In genomic region chr1:172497230-172497629, GRCh38 we compare ENCODE assay signal across 10 cellular contexts. TPM values are rescaled to one million over a fixed set of nuclear protein-coding genes. Genes with fewer than 3 reads are reported as not detected.
DNase-seq lines count a peak whose midpoint lies in the region; ATAC-seq, FAIRE-seq and TF ChIP-seq lines count a peak whose summit lies in the region.
"Had no signal": no experiment of that assay in that cellular context is flagged by ENCODE, and none has a peak within 500 bp of the region (broad histone marks: within the 10 kb centered on the region; RNA-seq: fewer than 3 reads in every experiment).

No MANE protein-coding gene starts in this region.

- TF ChIP-seq RAD21 in K562 (CRISPR knock-in tag; conservative IDR thresholded peaks at IDR 0.05 in 1 of 2, IDR thresholded peaks at IDR 0.05 in 1 of 2): no peak

- H3K27ac ChIP-seq in K562 (ENCODE audit: extremely low read depth, low read depth, low read length): no peak overlapping the region
- H3K27ac ChIP-seq: KMS-11 had no signal

- FAIRE-seq in K562 (lab: Jason Lieb, UNC): no peak

- H4K20me1 ChIP-seq in K562 (replicated peaks; ENCODE audit: control insufficient read depth, insufficient read depth, low read length): no peaks in the 10 kb centered on the region

- no peaks in the 10 kb centered on the region for H3K27me3 ChIP-seq in K562 (ENCODE audit: control insufficient read depth in 2 of 2, insufficient read depth in 2 of 2, low read length in 2 of 2)

- intact Hi-C loops in K562 (cut with micrococcal nuclease): loop anchor here (5.0 kb wide), 1 partner anchor 45 kb away; no protein-coding TSS in a partner anchor

- TF ChIP-seq EP300 in K562 (IDR thresholded peaks at IDR 0.05; ENCODE audit: low read length): no peak

- no peaks in the 10 kb centered on the region for H3K36me3 ChIP-seq in K562 (ENCODE audit: control insufficient read depth, insufficient read depth, low read length)

- POLR2A ChIA-PET in K562 (lab: Yijun Ruan, JAX): interaction anchor here (0.7 to 1.5 kb wide), 6 partner anchors 10 to 266 kb away, joined by 3 to 6 read pairs (median 4); no protein-coding TSS in a partner anchor

- TF ChIP-seq CTCF in K562 (IDR thresholded peaks at IDR 0.05 in 2 of 3, conservative IDR thresholded peaks at IDR 0.05 in 1 of 3; ENCODE audit: insufficient read depth in 2 of 3, low read depth in 1 of 3, low read length in 3 of 3): no peak

- CTCF ChIA-PET in K562 (lab: Yijun Ruan, JAX; ENCODE audit: low intra/inter-chr PET ratio): no interaction called here

- 33% methylated on average over 5 of the region's 5 CpGs for WGBS in K562 (ENCODE audit: insufficient coverage, low coverage, missing lambda C conversion rate)

- DNase-seq in AG08395 (ENCODE audit: low spot score) (peak; percentile 53), HK-2 (ENCODE audit: unreplicated experiment) (peak; percentile 18), K562 (ENCODE audit: extremely low read depth in 1 of 4, low spot score in 3 of 4) (no peak), kidney glomerular epithelial cell (lab: John Stamatoyannopoulos, UW) (peak; percentile 81)
- no peak for DNase-seq in NK-92 treated with Interleukin-12 subunit alpha and Interleukin-12 subunit beta, amount 100 ng/mL, for 24 hours (lab: John Stamatoyannopoulos, UW)
- DNase-seq: activated gamma-delta T cell treated with Interleukin-2 at 50 U/mL for 16 hours had no signal

- no TSS peak for BruUV-seq in K562 (replicated peaks; lab: Mats Ljungman, UMichigan)

- in situ Hi-C loops in K562 (cut with MboI): no loop called here

- H3K9me3 ChIP-seq in K562 (replicated peaks; ENCODE audit: control insufficient read depth, insufficient read depth, low read depth, low read length): no peaks in the 10 kb centered on the region

- H3K79me2 ChIP-seq in K562 (ENCODE audit: control insufficient read depth, insufficient read depth, low read length): no peaks in the 10 kb centered on the region

- no peaks in the 10 kb centered on the region for H3K9me1 ChIP-seq in K562 (ENCODE audit: control insufficient read depth, insufficient read depth, low read length)

- no peak overlapping the region for H3K9ac ChIP-seq in K562 (ENCODE audit: insufficient read depth in 1 of 2, low read depth in 2 of 2, low read length in 2 of 2)
- H3K9ac ChIP-seq: KMS-11 had no signal

- no peak overlapping the region for H3K4me2 ChIP-seq in K562 (ENCODE audit: insufficient read depth, low read length)
- H3K4me2 ChIP-seq: KMS-11 had no signal

- no peak overlapping the region for H3K4me3 ChIP-seq in K562

- H2AFZ ChIP-seq in K562 (ENCODE audit: low read depth, low read length): peak overlapping the region; percentile 19; the same call in 1 of the 2 replicates

- H3K4me1 ChIP-seq in K562 (replicated peaks in 1 of 2; ENCODE audit: control insufficient read depth in 2 of 2, insufficient read depth in 2 of 2, low read length in 2 of 2): peaks cover 0 to 13% of the 10 kb centered on the region in 2 experiments; a peak in 3 of 5 replicates

- ATAC-seq in K562: no peak; the same call in 2 of the 3 replicates
- no peak for ATAC-seq in GM21786 (IDR thresholded peaks at IDR 0.05; ENCODE audit: unreplicated experiment)
- no peak for ATAC-seq in HG02642 (IDR thresholded peaks at IDR 0.05; ENCODE audit: poor library complexity, unreplicated experiment)
- ATAC-seq in GM18517 (IDR thresholded peaks at IDR 0.05; ENCODE audit: unreplicated experiment): no peak

- TF ChIP-seq POLR2A in K562 (conservative IDR thresholded peaks at IDR 0.05): no peak

TF ChIP-seq in K562, 482 proteins besides CTCF, POLR2A, EP300 and RAD21:
- no peak for TF ChIP-seq MTA3 (IDR thresholded peaks at IDR 0.05; ENCODE audit: borderline replicate concordance)
- TF ChIP-seq EGR1 (conservative IDR thresholded peaks at IDR 0.05): peak; percentile 32; the same call in 1 of the 2 replicates

RNA-seq across cellular contexts. Expression of gene SUCO, which starts 35.7 kb away (rescaled TPM):
- 40.3 and 147 TPM in 2 replicates for total RNA-seq in K562 (2011; cell fraction: chromatin; rRNA removed; ENCODE audit: low replicate concordance)
- total RNA-seq in K562 (2011; cell fraction: nucleolus; rRNA removed): 13.8 and 22.6 TPM in 2 replicates
- 55.4 and 77.5 TPM in 2 replicates for total RNA-seq in K562 (2011; cell fraction: nucleoplasm; rRNA removed)
- 9.1 and 9.4 TPM in 2 replicates for total RNA-seq in K562 (2014; rRNA removed)
- total RNA-seq in K562 (2014; rRNA removed; fragmentation: Illumina TruSeq; extraction: Trizol): 19.2 and 22.3 TPM in 2 replicates
- 18.8 and 20.6 TPM in 2 replicates for total RNA-seq in K562 (2015; rRNA removed; fragmentation: Illumina TruSeq; extraction: Trizol)
- 15.9 and 18.5 TPM in 2 replicates for total RNA-seq in K562 (2021)
- 15.7 and 15.9 TPM in 2 replicates for polyA plus RNA-seq in K562 (2011; rRNA removed)
- 1.8 and 4.8 TPM in 2 replicates for polyA plus RNA-seq in K562 (2011; cell fraction: cytosol; rRNA removed)
- polyA plus RNA-seq in K562 (2011; cell fraction: nucleus; rRNA removed): 13.8 and 22.3 TPM in 2 replicates
- polyA plus RNA-seq in K562 (2012): 9.6 and 12.5 TPM in 2 replicates
- polyA plus RNA-seq in K562 (2014; fragmentation: Illumina TruSeq; extraction: Trizol): 11.5 and 14.3 TPM in 2 replicates
- polyA plus RNA-seq in K562 (2014; fragmentation: Nextera tagmentation; extraction: Ambion mirVana): 1 to 10 TPM; 2.5 to 3.6 TPM
- polyA plus RNA-seq in K562 (2014; rRNA removed): 8.0 and 10.7 TPM in 2 replicates
- 39.5 and 71.3 TPM in 2 replicates for polyA minus RNA-seq in K562 (2011; rRNA and poly(A)+ RNA removed)
- polyA minus RNA-seq in K562 (2011; cell fraction: cytosol; rRNA and poly(A)+ RNA removed): 17.1 and 19.9 TPM in 2 replicates
- polyA minus RNA-seq in K562 (2011; cell fraction: nucleus; rRNA and poly(A)+ RNA removed): 35.9 and 73.6 TPM in 2 replicates

RNA-seq across cellular contexts. Expression of gene PIGC, which starts 53.4 kb away (rescaled TPM):
- 43.3 and 43.8 TPM in 2 replicates for total RNA-seq in K562 (2011; cell fraction: chromatin; rRNA removed; ENCODE audit: low replicate concordance)
- 42.9 and 48.8 TPM in 2 replicates for total RNA-seq in K562 (2011; cell fraction: nucleolus; rRNA removed)
- 52.9 and 57.7 TPM in 2 replicates for total RNA-seq in K562 (2011; cell fraction: nucleoplasm; rRNA removed)
- total RNA-seq in K562 (2014; rRNA removed) (30.5 and 34.4 TPM in 2 replicates), K562 (2014; rRNA removed; fragmentation: Illumina TruSeq; extraction: Trizol) (54.7 and 62.1 TPM in 2 replicates), K562 (2015; rRNA removed; fragmentation: Illumina TruSeq; extraction: Trizol) (44.5 and 46.0 TPM in 2 replicates), K562 (2021) (38.9 and 40.3 TPM in 2 replicates)
- polyA plus RNA-seq in K562 (2011; rRNA removed) (59.3 and 60.4 TPM in 2 replicates), K562 (2014; fragmentation: Illumina TruSeq; extraction: Trizol) (56.4 and 59.3 TPM in 2 replicates), K562 (2014; fragmentation: Nextera tagmentation; extraction: Ambion mirVana) (10 to 100 TPM; 92.9 to 97.9 TPM), K562 (2014; rRNA removed) (39.1 and 49.9 TPM in 2 replicates)
- polyA plus RNA-seq in K562 (2011; cell fraction: cytosol; rRNA removed): 50.8 and 72.2 TPM in 2 replicates
- polyA plus RNA-seq in K562 (2011; cell fraction: nucleus; rRNA removed): 31.5 and 37.4 TPM in 2 replicates
- polyA plus RNA-seq in K562 (2012): 49.3 and 58.4 TPM in 2 replicates
- 54.5 and 72.3 TPM in 2 replicates for polyA minus RNA-seq in K562 (2011; rRNA and poly(A)+ RNA removed)
- polyA minus RNA-seq in K562 (2011; cell fraction: cytosol; rRNA and poly(A)+ RNA removed): 14.7 and 28.0 TPM in 2 replicates
- 22.5 and 45.2 TPM in 2 replicates for polyA minus RNA-seq in K562 (2011; cell fraction: nucleus; rRNA and poly(A)+ RNA removed)

Comparison
In these comparisons a context has a peak if more than half of its experiments do, and no peak if none do; other contexts are left out.
1. DNase-seq: peak in AG08395 (single experiment), HK-2 (single experiment) and kidney glomerular epithelial cell (single experiment); none in K562 (0 of 4) and NK-92 treated with Interleukin-12 subunit alpha and Interleukin-12 subunit beta, amount 100 ng/mL, for 24 hours (single experiment).